Comparison of ENCODE assay signal across 8 cellular contexts in the genomic region with DNA sequence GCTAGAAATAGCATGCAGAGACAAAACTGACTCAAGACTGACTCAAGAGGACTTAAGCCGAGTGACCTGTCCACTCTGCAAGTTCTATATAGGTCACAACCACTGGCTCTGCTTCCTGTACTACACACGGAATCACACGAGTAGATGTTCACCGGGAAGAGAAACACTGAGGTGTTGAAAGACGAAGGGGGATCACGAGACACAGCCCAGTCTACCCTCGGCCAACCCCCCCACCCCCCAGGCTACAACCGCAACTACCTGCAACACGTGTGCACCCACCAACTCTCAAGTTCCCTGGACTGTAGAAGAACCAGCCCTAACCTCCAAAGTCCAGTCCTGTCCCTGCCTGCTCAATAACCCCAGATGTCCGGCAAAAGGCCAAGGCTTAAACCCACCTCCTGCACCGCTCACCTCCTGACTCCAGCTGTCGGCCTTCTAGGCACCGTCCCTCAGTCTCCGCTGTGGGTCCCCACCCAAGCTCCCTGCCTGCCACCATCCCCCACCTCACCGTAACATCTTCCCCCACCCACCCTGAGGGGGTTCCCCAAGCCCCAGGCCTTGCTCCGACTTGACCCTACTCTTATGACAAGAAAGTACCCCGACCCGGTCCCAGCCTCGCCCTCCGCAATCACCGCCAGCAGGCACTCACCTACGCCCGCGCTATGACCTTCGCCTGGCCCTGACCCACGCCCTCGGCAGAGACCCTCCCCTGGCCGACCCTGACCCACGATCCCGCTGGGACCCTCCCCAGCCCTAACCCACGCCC. TPM values are rescaled to one million over a fixed set of nuclear protein-coding genes. Genes with fewer than 3 reads are reported as not detected.
A peak's percentile ranks its signal among the peaks of the same experiment; 100 is the strongest.
DNase-seq lines count a peak whose midpoint lies in the region; ATAC-seq, FAIRE-seq and TF ChIP-seq lines count a peak whose summit lies in the region.

No MANE protein-coding gene starts in this region.

- peak; percentile 43 for DNase-seq in AG09309 (ENCODE audit: low read depth)
- no peak for DNase-seq in NT2/D1 (ENCODE audit: low read depth, low spot score)
- peak in 1 of 61 donors; percentile 40 for DNase-seq in caudate nucleus (lab: John Stamatoyannopoulos, UW)
- DNase-seq in HepG2 (ENCODE audit: low spot score): peak; percentile 9
- no peak for DNase-seq in GM19239 (ENCODE audit: insufficient read length, low spot score)

- no peak for TF ChIP-seq EP300 in HepG2 (IDR thresholded peaks at IDR 0.05; ENCODE audit: low read depth in 2 of 2, low read length in 2 of 2)
- TF ChIP-seq EP300 in HepG2 (CRISPR knock-in tag; IDR thresholded peaks at IDR 0.05; ENCODE audit: borderline replicate concordance): no peak

- H3K4me2 ChIP-seq in HepG2 (ENCODE audit: low read depth, low read length): peak overlapping the region; percentile 94

- TF ChIP-seq RAD21 in HepG2 (CRISPR knock-in tag; IDR thresholded peaks at IDR 0.05): no peak

- POLR2A ChIA-PET in HepG2 (lab: Yijun Ruan, JAX): interaction anchor here (1.0 to 2.4 kb wide), 7 partner anchors 15 to 257 kb away, joined by 3 to 25 read pairs (median 4); partner anchors contain the start of genes ATP5ME, DGKQ, IDUA and MYL5

- TF ChIP-seq POLR2A in HepG2 (IDR thresholded peaks at IDR 0.05; ENCODE audit: insufficient read depth in 1 of 2, low read depth in 2 of 2, low read length in 2 of 2): no peak

- H3K9ac ChIP-seq in NT2/D1 (ENCODE audit: insufficient read length, low read depth) (peak overlapping the region; percentile 97), HepG2 (ENCODE audit: insufficient read depth, low read depth, low read length) (peak overlapping the region; percentile 96)

- ATAC-seq in GM21390 (IDR thresholded peaks at IDR 0.05; ENCODE audit: unreplicated experiment): peak; percentile 4
- peak; percentile 45 for ATAC-seq in HepG2
- no peak for ATAC-seq in HG02870 (IDR thresholded peaks at IDR 0.05; ENCODE audit: unreplicated experiment)

- H3K27me3 ChIP-seq in NT2/D1 (ENCODE audit: insufficient read depth, insufficient read length) (no peaks in the 10 kb centered on the region), HepG2 (ENCODE audit: control insufficient read depth in 1 of 2, insufficient read depth in 2 of 2, low read length in 2 of 2) (no peaks in the 10 kb centered on the region; a peak in 1 of 5 replicates)

- FAIRE-seq in HepG2 (lab: Jason Lieb, UNC): no peak
- no peak for FAIRE-seq in GM19239 (lab: Jason Lieb, UNC)

- no peak for TF ChIP-seq CTCF in AG09309 (IDR thresholded peaks at IDR 0.05; ENCODE audit: control insufficient read depth, insufficient read depth, low read depth, low read length, missing control alignments)
- TF ChIP-seq CTCF in HepG2 (CRISPR knock-in tag; IDR thresholded peaks at IDR 0.05): no peak

- H3K9me3 ChIP-seq in NT2/D1 (ENCODE audit: insufficient read depth, low read length) (no peaks in the 10 kb centered on the region), HepG2 (ENCODE audit: low read length) (no peaks in the 10 kb centered on the region)

- peak overlapping the region; percentile 80 for H3K27ac ChIP-seq in caudate nucleus (ENCODE audit: low read depth, low read length)
- H3K27ac ChIP-seq in HepG2 (ENCODE audit: extremely low read length, insufficient read depth, low read length): peak overlapping the region; percentile 84
- peak overlapping the region; percentile 56 for H3K27ac ChIP-seq in temporal lobe (ENCODE audit: low read depth, low read length)

- H3K4me3 ChIP-seq in AG09309 (ENCODE audit: control insufficient read depth, low read depth, low read length) (peak overlapping the region; percentile 99), NT2/D1 (ENCODE audit: insufficient read length, low read depth) (peak overlapping the region; percentile 94), HepG2 (replicated peaks in 1 of 3; ENCODE audit: insufficient read depth in 1 of 3, low read depth in 2 of 3, low read length in 3 of 3) (peak overlapping the region; percentile 84 to 100 (median 97))

- CTCF ChIA-PET in HepG2 (lab: Yijun Ruan, JAX; ENCODE audit: low intra/inter-chr PET ratio, low total read pairs): no interaction called here

- 3% methylated on average over 7 of the region's 31 CpGs for WGBS in HepG2 (ENCODE audit: low lambda C conversion rate)

- H2AFZ ChIP-seq in HepG2 (ENCODE audit: low read length): no peak overlapping the region

- BruUV-seq in HepG2 (replicated peaks; lab: Mats Ljungman, UMichigan): no TSS peak

- H3K4me1 ChIP-seq in NT2/D1 (ENCODE audit: insufficient read depth, insufficient read length): no peaks in the 10 kb centered on the region
- H3K4me1 ChIP-seq in HepG2 (ENCODE audit: insufficient read depth, low read length): peaks cover 35% of the 10 kb centered on the region

- peaks cover 19% of the 10 kb centered on the region for H4K20me1 ChIP-seq in HepG2 (ENCODE audit: insufficient read depth, low read length)

- H3K79me2 ChIP-seq in HepG2 (ENCODE audit: insufficient read depth, low read length): peaks cover 39% of the 10 kb centered on the region

- H3K36me3 ChIP-seq in NT2/D1 (ENCODE audit: insufficient read depth, insufficient read length, low read length) (peaks cover 10% of the 10 kb centered on the region), HepG2 (replicated peaks in 1 of 2; ENCODE audit: control insufficient read depth in 1 of 2, insufficient read depth in 2 of 2, low read length in 2 of 2) (peaks cover 0 to 1% of the 10 kb centered on the region in 2 experiments; a peak in 1 of 5 replicates)

- in situ Hi-C loops in HepG2 (cut with HindIII; ENCODE audit: extremely low pct_ligation_motif_present, low pct_unique_long_range_greater_than_20kb): loop anchor here (5.0 kb wide), 1 partner anchor 56 kb away; the partner anchor contains the start of gene IDUA

- intact Hi-C loops in HepG2 (cut with micrococcal nuclease; ENCODE audit: unreplicated experiment): loop anchor here (2.0 to 5.0 kb wide), 2 partner anchors 55 to 149 kb away; partner anchors contain the start of gene IDUA

RNA-seq across cellular contexts. Expression of gene GAK, which starts 0.7 kb away (rescaled TPM):
- total RNA-seq in HepG2 (2016; rRNA removed; fragmentation: Illumina TruSeq; extraction: Trizol): 28.0 and 44.3 TPM in 2 replicates
- total RNA-seq in HepG2 (2016; cell fraction: cytosol; rRNA removed; fragmentation: Illumina TruSeq; extraction: Trizol; ENCODE audit: low read depth): 9.9 and 11.6 TPM in 2 replicates
- total RNA-seq in HepG2 (2016; cell fraction: insoluble cytoplasmic fraction; rRNA removed; fragmentation: Illumina TruSeq; extraction: Trizol): 24.5 and 43.0 TPM in 2 replicates
- 17.1 and 19.6 TPM in 2 replicates for total RNA-seq in HepG2 (2016; cell fraction: membrane; rRNA removed; fragmentation: Illumina TruSeq; extraction: Trizol)
- 31.0 and 34.6 TPM in 2 replicates for total RNA-seq in HepG2 (2016; cell fraction: nucleus; rRNA removed; fragmentation: Illumina TruSeq; extraction: Trizol)
- polyA plus RNA-seq in HepG2 (2011; rRNA removed): 17.5 and 22.2 TPM in 2 replicates
- polyA plus RNA-seq in HepG2 (2011; cell fraction: cytosol; rRNA removed): 10.0 and 13.8 TPM in 2 replicates
- 116 and 155 TPM in 2 replicates for polyA plus RNA-seq in HepG2 (2011; cell fraction: nucleus; rRNA removed)
- polyA plus RNA-seq in HepG2 (2012): 26.0 and 32.2 TPM in 2 replicates
- polyA plus RNA-seq in HepG2 (2016; cell fraction: cytosol; fragmentation: Illumina TruSeq; extraction: Trizol; ENCODE audit: low read depth): 5.1 and 5.7 TPM in 2 replicates
- 23.9 and 29.6 TPM in 2 replicates for polyA plus RNA-seq in HepG2 (2016; cell fraction: insoluble cytoplasmic fraction; fragmentation: Illumina TruSeq; extraction: Trizol; ENCODE audit: low read depth)
- 12.2 TPM in 2 replicates for polyA plus RNA-seq in HepG2 (2016; cell fraction: membrane; fragmentation: Illumina TruSeq; extraction: Trizol; ENCODE audit: low read depth)
- 90.4 and 98.9 TPM in 2 replicates for polyA plus RNA-seq in HepG2 (2016; cell fraction: nucleus; fragmentation: Illumina TruSeq; extraction: Trizol; ENCODE audit: insufficient read depth, low read depth)
- 24.0 and 27.1 TPM in 2 replicates for polyA minus RNA-seq in HepG2 (2011; rRNA and poly(A)+ RNA removed; ENCODE audit: low replicate concordance)
- polyA minus RNA-seq in HepG2 (2011; cell fraction: cytosol; rRNA and poly(A)+ RNA removed): 17.5 and 19.4 TPM in 2 replicates
- 30.3 and 44.2 TPM in 2 replicates for polyA minus RNA-seq in HepG2 (2011; cell fraction: nucleus; rRNA and poly(A)+ RNA removed)
- total RNA-seq in temporal lobe: 46.2 TPM

RNA-seq across cellular contexts. Expression of gene TMEM175, which starts 0.9 kb away (rescaled TPM):
- total RNA-seq in HepG2 (2016; rRNA removed; fragmentation: Illumina TruSeq; extraction: Trizol) (1.6 and 5.1 TPM in 2 replicates), temporal lobe (22.6 TPM)
- 1.9 and 3.4 TPM in 2 replicates for total RNA-seq in HepG2 (2016; cell fraction: cytosol; rRNA removed; fragmentation: Illumina TruSeq; extraction: Trizol; ENCODE audit: low read depth)
- total RNA-seq in HepG2 (2016; cell fraction: insoluble cytoplasmic fraction; rRNA removed; fragmentation: Illumina TruSeq; extraction: Trizol): 1.1 and 3.6 TPM in 2 replicates
- 2.0 and 2.5 TPM in 2 replicates for total RNA-seq in HepG2 (2016; cell fraction: membrane; rRNA removed; fragmentation: Illumina TruSeq; extraction: Trizol)
- 5.8 and 6.7 TPM in 2 replicates for total RNA-seq in HepG2 (2016; cell fraction: nucleus; rRNA removed; fragmentation: Illumina TruSeq; extraction: Trizol)
- polyA plus RNA-seq in HepG2 (2011; rRNA removed): 9.9 and 20.1 TPM in 2 replicates
- polyA plus RNA-seq in HepG2 (2011; cell fraction: cytosol; rRNA removed): 6.1 TPM in 2 replicates
- 134 and 138 TPM in 2 replicates for polyA plus RNA-seq in HepG2 (2011; cell fraction: nucleus; rRNA removed)
- polyA plus RNA-seq in HepG2 (2012): 7.2 and 10.7 TPM in 2 replicates
- 1.4 and 3.1 TPM in 2 replicates for polyA plus RNA-seq in HepG2 (2016; cell fraction: cytosol; fragmentation: Illumina TruSeq; extraction: Trizol; ENCODE audit: low read depth)
- 1.9 and 2.6 TPM in 2 replicates for polyA plus RNA-seq in HepG2 (2016; cell fraction: insoluble cytoplasmic fraction; fragmentation: Illumina TruSeq; extraction: Trizol; ENCODE audit: low read depth)
- polyA plus RNA-seq in HepG2 (2016; cell fraction: membrane; fragmentation: Illumina TruSeq; extraction: Trizol; ENCODE audit: low read depth): 1.9 and 2.2 TPM in 2 replicates
- polyA plus RNA-seq in HepG2 (2016; cell fraction: nucleus; fragmentation: Illumina TruSeq; extraction: Trizol; ENCODE audit: insufficient read depth, low read depth): 19.6 and 19.8 TPM in 2 replicates
- polyA minus RNA-seq in HepG2 (2011; rRNA and poly(A)+ RNA removed; ENCODE audit: low replicate concordance): 15.5 and 17.1 TPM in 2 replicates
- polyA minus RNA-seq in HepG2 (2011; cell fraction: cytosol; rRNA and poly(A)+ RNA removed): 5.5 and 6.9 TPM in 2 replicates
- 8.6 and 9.7 TPM in 2 replicates for polyA minus RNA-seq in HepG2 (2011; cell fraction: nucleus; rRNA and poly(A)+ RNA removed)

RNA-seq across cellular contexts. Expression of gene DGKQ, which starts 42.0 kb away (rescaled TPM):
- total RNA-seq in HepG2 (2016; rRNA removed; fragmentation: Illumina TruSeq; extraction: Trizol) (3.2 and 7.2 TPM in 2 replicates), temporal lobe (4.9 TPM)
- 0.53 and 1.4 TPM in 2 replicates for total RNA-seq in HepG2 (2016; cell fraction: cytosol; rRNA removed; fragmentation: Illumina TruSeq; extraction: Trizol; ENCODE audit: low read depth)
- 2.4 and 7.8 TPM in 2 replicates for total RNA-seq in HepG2 (2016; cell fraction: insoluble cytoplasmic fraction; rRNA removed; fragmentation: Illumina TruSeq; extraction: Trizol)
- 2.5 and 2.9 TPM in 2 replicates for total RNA-seq in HepG2 (2016; cell fraction: membrane; rRNA removed; fragmentation: Illumina TruSeq; extraction: Trizol)
- total RNA-seq in HepG2 (2016; cell fraction: nucleus; rRNA removed; fragmentation: Illumina TruSeq; extraction: Trizol): 7.0 and 7.9 TPM in 2 replicates
- 4.5 and 6.1 TPM in 2 replicates for polyA plus RNA-seq in HepG2 (2011; rRNA removed)
- polyA plus RNA-seq in HepG2 (2011; cell fraction: cytosol; rRNA removed): 3.1 and 4.8 TPM in 2 replicates
- polyA plus RNA-seq in HepG2 (2011; cell fraction: nucleus; rRNA removed): 50.5 and 58.5 TPM in 2 replicates
- polyA plus RNA-seq in HepG2 (2012): 3.0 and 5.5 TPM in 2 replicates
- polyA plus RNA-seq in HepG2 (2016; cell fraction: cytosol; fragmentation: Illumina TruSeq; extraction: Trizol; ENCODE audit: low read depth): 0.35 and 0.36 TPM in 2 replicates
- polyA plus RNA-seq in HepG2 (2016; cell fraction: insoluble cytoplasmic fraction; fragmentation: Illumina TruSeq; extraction: Trizol; ENCODE audit: low read depth): 2.0 and 3.4 TPM in 2 replicates
- polyA plus RNA-seq in HepG2 (2016; cell fraction: membrane; fragmentation: Illumina TruSeq; extraction: Trizol; ENCODE audit: low read depth): 1.3 and 1.7 TPM in 2 replicates
- 16.0 and 17.5 TPM in 2 replicates for polyA plus RNA-seq in HepG2 (2016; cell fraction: nucleus; fragmentation: Illumina TruSeq; extraction: Trizol; ENCODE audit: insufficient read depth, low read depth)
- 3.0 and 10.3 TPM in 2 replicates for polyA minus RNA-seq in HepG2 (2011; rRNA and poly(A)+ RNA removed; ENCODE audit: low replicate concordance)
- 4.2 and 4.9 TPM in 2 replicates for polyA minus RNA-seq in HepG2 (2011; cell fraction: cytosol; rRNA and poly(A)+ RNA removed)
- 7.2 and 8.1 TPM in 2 replicates for polyA minus RNA-seq in HepG2 (2011; cell fraction: nucleus; rRNA and poly(A)+ RNA removed)

RNA-seq across cellular contexts. Expression of gene IDUA, which starts 55.5 kb away (rescaled TPM):
- 0.32 and 1.0 TPM in 2 replicates for total RNA-seq in HepG2 (2016; rRNA removed; fragmentation: Illumina TruSeq; extraction: Trizol)
- not detected in 2 replicates for total RNA-seq in HepG2 (2016; cell fraction: cytosol; rRNA removed; fragmentation: Illumina TruSeq; extraction: Trizol; ENCODE audit: low read depth)
- total RNA-seq in HepG2 (2016; cell fraction: insoluble cytoplasmic fraction; rRNA removed; fragmentation: Illumina TruSeq; extraction: Trizol): 0.84 TPM in 1 of 2 replicates, not detected in the other
- 0.24 and 0.53 TPM in 2 replicates for total RNA-seq in HepG2 (2016; cell fraction: membrane; rRNA removed; fragmentation: Illumina TruSeq; extraction: Trizol)
- total RNA-seq in HepG2 (2016; cell fraction: nucleus; rRNA removed; fragmentation: Illumina TruSeq; extraction: Trizol): 0.75 and 2.8 TPM in 2 replicates
- 0.77 and 1.5 TPM in 2 replicates for polyA plus RNA-seq in HepG2 (2011; rRNA removed)
- polyA plus RNA-seq in HepG2 (2011; cell fraction: cytosol; rRNA removed): 0.24 and 0.27 TPM in 2 replicates
- 34.5 and 42.6 TPM in 2 replicates for polyA plus RNA-seq in HepG2 (2011; cell fraction: nucleus; rRNA removed)
- 1.0 and 2.7 TPM in 2 replicates for polyA plus RNA-seq in HepG2 (2012)
- polyA plus RNA-seq in HepG2 (2016; cell fraction: cytosol; fragmentation: Illumina TruSeq; extraction: Trizol; ENCODE audit: low read depth): 0.19 and 0.29 TPM in 2 replicates
- not detected in 2 replicates for polyA plus RNA-seq in HepG2 (2016; cell fraction: insoluble cytoplasmic fraction; fragmentation: Illumina TruSeq; extraction: Trizol; ENCODE audit: low read depth)
- polyA plus RNA-seq in HepG2 (2016; cell fraction: membrane; fragmentation: Illumina TruSeq; extraction: Trizol; ENCODE audit: low read depth): 0.19 and 0.30 TPM in 2 replicates
- polyA plus RNA-seq in HepG2 (2016; cell fraction: nucleus; fragmentation: Illumina TruSeq; extraction: Trizol; ENCODE audit: insufficient read depth, low read depth): 2.2 and 4.7 TPM in 2 replicates
- polyA minus RNA-seq in HepG2 (2011; rRNA and poly(A)+ RNA removed; ENCODE audit: low replicate concordance): 1.4 and 1.8 TPM in 2 replicates
- 0.69 TPM in 1 of 2 replicates, not detected in the other for polyA minus RNA-seq in HepG2 (2011; cell fraction: cytosol; rRNA and poly(A)+ RNA removed)
- polyA minus RNA-seq in HepG2 (2011; cell fraction: nucleus; rRNA and poly(A)+ RNA removed): 3.5 and 4.0 TPM in 2 replicates
- 5.4 TPM for total RNA-seq in temporal lobe

Comparison
In these comparisons a context has a peak if more than half of its experiments do, and no peak if none do; other contexts are left out.
1. DNase-seq: peak in AG09309 (single experiment) and HepG2 (single experiment); none in NT2/D1 (single experiment) and GM19239 (single experiment).
2. Peak in every context shown above with its lines, with median percentiles within 50 percentile points of each other: H3K4me3 ChIP-seq and H3K27ac ChIP-seq.